In the genomic region with DNA sequence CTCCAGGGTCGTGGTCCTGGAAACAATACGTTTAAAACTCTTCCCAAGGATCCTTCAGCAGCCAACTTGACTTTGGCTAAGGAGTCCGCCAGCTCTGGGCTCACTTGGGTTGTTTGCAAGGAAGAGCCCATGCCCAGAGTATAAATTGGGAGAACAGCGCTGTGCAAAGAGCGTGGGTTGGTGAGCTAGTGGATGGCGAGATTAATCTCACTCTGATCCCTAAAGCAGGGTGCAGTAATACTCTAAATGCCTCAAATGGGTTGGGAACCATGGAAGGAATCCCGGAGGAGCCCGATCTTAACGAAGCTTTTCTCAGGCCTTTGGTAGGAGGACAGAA, we compare ENCODE assay signal across 8 cellular contexts. TPM values are rescaled to one million over a fixed set of nuclear protein-coding genes. Genes with fewer than 3 reads are reported as not detected.
A peak's percentile ranks its signal among the peaks of the same experiment; 100 is the strongest.
DNase-seq lines count a peak whose midpoint lies in the region; ATAC-seq and TF ChIP-seq lines count a peak whose summit lies in the region.

No MANE protein-coding gene starts in this region.

- peak overlapping the region; percentile 98 for H4K8ac ChIP-seq in trophoblast cell (ENCODE audit: low read depth, low read length)

- peak overlapping the region; percentile 6 for H2BK5ac ChIP-seq in trophoblast cell (ENCODE audit: low read depth, low read length, poor library complexity)

- peak overlapping the region; percentile 5 for H3K4ac ChIP-seq in trophoblast cell (ENCODE audit: low read depth, low read length)

- peak overlapping the region; percentile 98 for H3K4me3 ChIP-seq in GM06990 (replicated peaks; ENCODE audit: low read depth, low read length)
- peak overlapping the region; percentile 91 for H3K4me3 ChIP-seq in fibroblast of pulmonary artery (replicated peaks; ENCODE audit: low read depth, low read length)
- no peak overlapping the region for H3K4me3 ChIP-seq in trophoblast cell (ENCODE audit: low read depth, low read length)

- TF ChIP-seq CTCF in GM06990 (IDR thresholded peaks at IDR 0.05; ENCODE audit: insufficient read depth, low read length, poor library complexity, severe bottlenecking): no peak
- no peak for TF ChIP-seq CTCF in fibroblast of pulmonary artery (IDR thresholded peaks at IDR 0.05; ENCODE audit: low read length, missing control alignments)

- H2BK120ac ChIP-seq in trophoblast cell (ENCODE audit: insufficient read depth, low read length, poor library complexity): peak overlapping the region; percentile 28

- ATAC-seq in SK-N-SH treated with all-trans-retinoic acid at 6 μM for 48 hours (no peak; the same call in 2 of the 3 replicates), HG03521 (IDR thresholded peaks at IDR 0.05; ENCODE audit: unreplicated experiment) (no peak), GM18909 (IDR thresholded peaks at IDR 0.05; ENCODE audit: poor library complexity, unreplicated experiment) (no peak)

- no peaks in the 10 kb centered on the region for H3K9me3 ChIP-seq in trophoblast cell (ENCODE audit: insufficient read depth, low read depth, low read length)

- peaks cover 6% of the 10 kb centered on the region for H3K79me1 ChIP-seq in trophoblast cell (ENCODE audit: low read length)

- no peak for DNase-seq in GM06990 (ENCODE audit: extremely low read depth, insufficient read length)
- DNase-seq in fibroblast of pulmonary artery (ENCODE audit: low read depth): no peak
- DNase-seq in trophoblast cell: no peak
- no peak for DNase-seq in central memory CD4-positive, alpha-beta T cell
- no peak for DNase-seq in DMS153 (lab: John Stamatoyannopoulos, UW)

- H3K27me3 ChIP-seq in GM06990 (replicated peaks; ENCODE audit: control insufficient read depth, insufficient read depth, low read length): no peaks in the 10 kb centered on the region
- H3K27me3 ChIP-seq in trophoblast cell (ENCODE audit: insufficient read depth, low read length): no peaks in the 10 kb centered on the region

- peak overlapping the region; percentile 94 for H4K12ac ChIP-seq in trophoblast cell (ENCODE audit: low read depth, low read length)

- H3K14ac ChIP-seq in trophoblast cell (ENCODE audit: low read length): peak overlapping the region; percentile 47

- no peak overlapping the region for H3K23ac ChIP-seq in trophoblast cell (ENCODE audit: low read length)

- peaks cover 2% of the 10 kb centered on the region for H3K79me2 ChIP-seq in trophoblast cell (ENCODE audit: control insufficient read depth, insufficient read depth, low read length, poor library complexity)

- H3K4me1 ChIP-seq in trophoblast cell (ENCODE audit: control insufficient read depth in 1 of 2, insufficient read depth in 2 of 2, low read length in 2 of 2): peaks cover 0 to 3% of the 10 kb centered on the region in 2 experiments

- no peaks in the 10 kb centered on the region for H3K36me3 ChIP-seq in GM06990 (ENCODE audit: control insufficient read depth, insufficient read depth, low read length)
- H3K36me3 ChIP-seq in trophoblast cell (ENCODE audit: control insufficient read depth in 1 of 2, insufficient read depth in 2 of 2, low read length in 2 of 2): no peaks in the 10 kb centered on the region

- H3K4me2 ChIP-seq in trophoblast cell (ENCODE audit: low read length): peak overlapping the region; percentile 72

- H2AK5ac ChIP-seq in trophoblast cell (ENCODE audit: low read length): no peak overlapping the region

- peak overlapping the region; percentile 51 for H4K91ac ChIP-seq in trophoblast cell (ENCODE audit: low read depth, low read length)

- H3K27ac ChIP-seq in trophoblast cell (ENCODE audit: low read depth, low read length): no peak overlapping the region

- H2AFZ ChIP-seq in trophoblast cell (ENCODE audit: insufficient read depth, low read length, poor library complexity): peak overlapping the region; percentile 89

- no peak overlapping the region for H3K9ac ChIP-seq in trophoblast cell (ENCODE audit: low read length)

- no CpG with 5 or more reads among the region's 9 CpGs for WGBS in trophoblast cell (ENCODE audit: extremely low coverage, insufficient coverage, insufficient read length)

- peak overlapping the region; percentile 49 for H3K18ac ChIP-seq in trophoblast cell (ENCODE audit: low read length)

- no peak overlapping the region for H2BK12ac ChIP-seq in trophoblast cell (ENCODE audit: low read length)

TF ChIP-seq in SK-N-SH treated with all-trans-retinoic acid at 6 μM for 48 hours, 23 proteins besides CTCF, POLR2A, EP300 and RAD21:
- TF ChIP-seq BACH2 (CRISPR knock-in tag; IDR thresholded peaks at IDR 0.05; ENCODE audit: borderline replicate concordance): 0 out of 2 replicates have a peak, but pooled peaks have one; percentile 35
- TF ChIP-seq, protein P1, sequence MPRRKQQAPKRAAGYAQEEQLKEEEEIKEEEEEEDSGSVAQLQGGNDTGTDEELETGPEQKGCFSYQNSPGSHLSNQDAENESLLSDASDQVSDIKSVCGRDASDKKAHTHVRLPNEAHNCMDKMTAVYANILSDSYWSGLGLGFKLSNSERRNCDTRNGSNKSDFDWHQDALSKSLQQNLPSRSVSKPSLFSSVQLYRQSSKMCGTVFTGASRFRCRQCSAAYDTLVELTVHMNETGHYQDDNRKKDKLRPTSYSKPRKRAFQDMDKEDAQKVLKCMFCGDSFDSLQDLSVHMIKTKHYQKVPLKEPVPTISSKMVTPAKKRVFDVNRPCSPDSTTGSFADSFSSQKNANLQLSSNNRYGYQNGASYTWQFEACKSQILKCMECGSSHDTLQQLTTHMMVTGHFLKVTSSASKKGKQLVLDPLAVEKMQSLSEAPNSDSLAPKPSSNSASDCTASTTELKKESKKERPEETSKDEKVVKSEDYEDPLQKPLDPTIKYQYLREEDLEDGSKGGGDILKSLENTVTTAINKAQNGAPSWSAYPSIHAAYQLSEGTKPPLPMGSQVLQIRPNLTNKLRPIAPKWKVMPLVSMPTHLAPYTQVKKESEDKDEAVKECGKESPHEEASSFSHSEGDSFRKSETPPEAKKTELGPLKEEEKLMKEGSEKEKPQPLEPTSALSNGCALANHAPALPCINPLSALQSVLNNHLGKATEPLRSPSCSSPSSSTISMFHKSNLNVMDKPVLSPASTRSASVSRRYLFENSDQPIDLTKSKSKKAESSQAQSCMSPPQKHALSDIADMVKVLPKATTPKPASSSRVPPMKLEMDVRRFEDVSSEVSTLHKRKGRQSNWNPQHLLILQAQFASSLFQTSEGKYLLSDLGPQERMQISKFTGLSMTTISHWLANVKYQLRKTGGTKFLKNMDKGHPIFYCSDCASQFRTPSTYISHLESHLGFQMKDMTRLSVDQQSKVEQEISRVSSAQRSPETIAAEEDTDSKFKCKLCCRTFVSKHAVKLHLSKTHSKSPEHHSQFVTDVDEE (CRISPR knock-in tag; IDR thresholded peaks at IDR 0.05): no peak
- 0 out of 2 replicates have a peak, but pooled peaks have one; percentile 90 for TF ChIP-seq CSDC2 (CRISPR knock-in tag; IDR thresholded peaks at IDR 0.05)
- no peak for TF ChIP-seq ZNF70 (CRISPR knock-in tag; IDR thresholded peaks at IDR 0.05)

RNA-seq across cellular contexts. Expression of a gene that starts 0.5 kb away (rescaled TPM):
- polyA plus RNA-seq in trophoblast cell (2013): 6.5 and 8.1 TPM in 2 replicates
